In the genomic region with DNA sequence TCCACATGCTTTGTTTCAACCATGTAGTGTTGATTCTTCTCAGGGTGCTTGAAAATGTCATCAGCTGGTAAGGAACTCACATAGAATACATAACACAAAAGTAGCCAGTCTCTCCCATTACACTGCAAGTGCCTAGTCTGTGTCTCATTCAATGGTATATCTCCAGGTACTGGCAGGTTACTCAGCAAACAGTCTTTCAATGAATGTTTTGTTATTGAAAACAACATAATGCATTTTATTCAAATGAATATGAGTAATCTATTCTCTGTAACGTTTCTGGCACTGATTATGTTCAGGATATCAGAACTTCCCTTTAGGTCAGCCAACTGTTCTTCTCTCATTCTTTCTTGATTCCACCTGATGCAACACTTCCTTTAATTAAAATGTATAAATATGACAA, we compare ENCODE assay signal across 31 cellular contexts.
"Had no signal": no experiment of that assay in that cellular context is flagged by ENCODE, and none has a peak within 500 bp of the region (broad histone marks: within the 10 kb centered on the region; RNA-seq: fewer than 3 reads in every experiment).

No MANE protein-coding gene starts in this region.

- H3K27ac ChIP-seq: brain microvascular endothelial cell, colonic mucosa, gastrocnemius medialis, heart left ventricle, WERI-Rb-1 had no signal

- DNase-seq: activated B cell treated with CpG ODN at 0.5 μM for 24 hours; activated CD4-positive, alpha-beta T cell treated with anti-CD3 and anti-CD28 coated beads for 48 hours; activated CD4-positive, alpha-beta T cell treated with anti-CD3 and anti-CD28 coated beads, Interleukin-2, amount 50 U/mL, for 1 hour; activated CD4-positive, alpha-beta T cell treated with anti-CD3 and anti-CD28 coated beads, Interleukin-2, amount 50 U/mL, for 48 hours; activated CD8-positive, alpha-beta memory T cell treated with anti-CD3 and anti-CD28 coated beads for 24 hours; activated CD8-positive, alpha-beta T cell treated with anti-CD3 and anti-CD28 coated beads for 36 hours; activated effector memory CD4-positive, alpha-beta T cell treated with Interleukin-2 at 50 U/mL for 16 hours; activated gamma-delta T cell treated with Interleukin-2 at 50 U/mL for 16 hours; activated naive CD4-positive, alpha-beta T cell treated with anti-CD3 and anti-CD28 coated beads, Interleukin-2, amount 50 U/mL, for 16 hours; activated naive CD4-positive, alpha-beta T cell treated with Interleukin-2 at 50 U/mL for 16 hours; activated T-cell treated with anti-CD3 and anti-CD28 coated beads, Interleukin-2, amount 50 U/mL, for 4 hours; amniotic stem cell; anterior cingulate cortex; brain microvascular endothelial cell; caudate nucleus; cerebellar nuclear complex; colonic mucosa; effector CD8-positive, alpha-beta T cell; foreskin fibroblast; gastrocnemius medialis; glutamatergic neuron; heart left ventricle; T-helper 17 cell; T1000; WERI-Rb-1 had no signal

- H3K4me1 ChIP-seq: colonic mucosa, gastrocnemius medialis, heart left ventricle had no signal

- H3K4me1 Mint-ChIP-seq: activated B cell treated with CpG ODN at 0.5 μM for 24 hours; activated T-helper 17 cell treated with anti-CD3 and anti-CD28 coated beads, Interleukin-2, amount 50 U/mL, for 72 hours had no signal

- H3K9me3 ChIP-seq: colonic mucosa, gastrocnemius medialis, heart left ventricle had no signal

- FAIRE-seq: astrocyte, endometrium, endothelial cell of umbilical vein had no signal

- H3K36me3 Mint-ChIP-seq: activated naive CD8-positive, alpha-beta T cell had no signal

- H3K9me3 Mint-ChIP-seq: activated CD8-positive, alpha-beta T cell treated with anti-CD3 and anti-CD28 coated beads for 36 hours; activated T-helper 17 cell treated with anti-CD3 and anti-CD28 coated beads, Interleukin-2, amount 50 U/mL, for 72 hours had no signal

- H3K4me3 ChIP-seq: colonic mucosa, gastrocnemius medialis, heart left ventricle had no signal

- H3K27me3 Mint-ChIP-seq: activated B cell treated with CpG ODN at 0.5 μM for 24 hours; activated CD8-positive, alpha-beta T cell treated with anti-CD3 and anti-CD28 coated beads for 36 hours; activated naive CD8-positive, alpha-beta T cell; activated T-helper 17 cell treated with anti-CD3 and anti-CD28 coated beads, Interleukin-2, amount 50 U/mL, for 72 hours; T-helper 17 cell had no signal

- H3K4me3 Mint-ChIP-seq: activated B cell treated with CpG ODN at 0.5 μM for 24 hours; activated CD8-positive, alpha-beta T cell treated with anti-CD3 and anti-CD28 coated beads for 36 hours; activated naive CD8-positive, alpha-beta T cell; activated T-cell treated with anti-CD3 and anti-CD28 coated beads, Interleukin-2, amount 50 U/mL, for 4 hours; activated T-helper 17 cell treated with anti-CD3 and anti-CD28 coated beads, Interleukin-2, amount 50 U/mL, for 72 hours; T-helper 17 cell; T-helper 2 cell treated with Interferon-gamma antibody and Interleukin-4, amounts not matched to agents 5 μg/mL and 100 μg/mL, for 36 hours had no signal

- H3K27me3 ChIP-seq: brain microvascular endothelial cell, colonic mucosa, gastrocnemius medialis, heart left ventricle had no signal

- H3K27ac Mint-ChIP-seq: activated B cell treated with CpG ODN at 0.5 μM for 24 hours; activated CD8-positive, alpha-beta T cell treated with anti-CD3 and anti-CD28 coated beads for 36 hours; activated naive CD8-positive, alpha-beta T cell; activated T-helper 17 cell treated with anti-CD3 and anti-CD28 coated beads, Interleukin-2, amount 50 U/mL, for 72 hours; T-helper 17 cell; T-helper 2 cell treated with Interferon-gamma antibody and Interleukin-4, amounts not matched to agents 5 μg/mL and 100 μg/mL, for 36 hours had no signal

- H3K36me3 ChIP-seq: brain microvascular endothelial cell, colonic mucosa, gastrocnemius medialis, heart left ventricle, WERI-Rb-1 had no signal
